11 cellular contexts compared by ENCODE assay signal in the genomic region with DNA sequence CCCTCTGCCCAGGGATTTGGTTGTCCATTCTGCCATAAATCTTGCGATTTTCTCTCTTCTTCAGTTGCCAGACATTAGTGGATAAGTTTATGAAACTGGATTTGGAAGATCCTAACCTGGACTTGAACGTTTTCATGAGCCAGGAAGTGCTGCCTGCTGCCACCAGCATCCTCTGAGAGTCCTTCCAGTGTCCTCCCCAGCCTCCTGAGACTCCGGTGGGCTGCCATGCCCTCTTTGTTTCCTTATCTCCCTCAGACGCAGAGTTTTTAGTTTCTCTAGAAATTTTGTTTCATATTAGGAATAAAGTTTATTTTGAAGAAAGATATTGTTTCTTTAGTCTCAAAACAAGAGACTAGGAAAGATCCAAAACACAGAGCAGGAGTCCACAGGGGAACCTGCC. TPM values are rescaled to one million over a fixed set of nuclear protein-coding genes. Genes with fewer than 3 reads are reported as not detected.
DNase-seq lines count a peak whose midpoint lies in the region; ATAC-seq and TF ChIP-seq lines count a peak whose summit lies in the region.
"Had no signal": no experiment of that assay in that cellular context is flagged by ENCODE, and none has a peak within 500 bp of the region (broad histone marks: within the 10 kb centered on the region; RNA-seq: fewer than 3 reads in every experiment).

A gene (plus strand): TSS at position 301 of the 400 bp plus-strand sequence. CDS start 399 bp downstream, outside the sequence.

- peaks cover 0 to 1% (median 0%) of the 10 kb centered on the region in 3 donors for H3K4me1 Mint-ChIP-seq in IgD-negative memory B cell

- no peaks in the 10 kb centered on the region for H3K27me3 Mint-ChIP-seq in IgD-negative memory B cell
- H3K27me3 Mint-ChIP-seq: stimulated activated naive CD8-positive, alpha-beta T cell treated with anti-CD3 and anti-CD28 coated beads, Interleukin-15, amount 100 ng/mL, for 72 hours had no signal

- no peaks in the 10 kb centered on the region for H3K79me2 ChIP-seq in osteoblast (ENCODE audit: insufficient read depth, low read length)

- TF ChIP-seq CTCF in osteoblast (IDR thresholded peaks at IDR 0.05; ENCODE audit: extremely low read depth, low read depth, low read length): no peak

- no peak within 1 kb of the TSS for H3K4me2 ChIP-seq in osteoblast (ENCODE audit: insufficient read depth, low read length)

- H3K9me3 ChIP-seq in duodenal mucosa (ENCODE audit: control insufficient read depth in 1 of 2, low read length in 2 of 2): no peaks in the 10 kb centered on the region
- no peaks in the 10 kb centered on the region for H3K9me3 ChIP-seq in osteoblast (ENCODE audit: low read depth, low read length)

- H3K27me3 ChIP-seq in duodenal mucosa (ENCODE audit: control insufficient read depth in 1 of 2, insufficient read depth in 2 of 2, low read length in 2 of 2) (no peaks in the 10 kb centered on the region), osteoblast (ENCODE audit: insufficient read depth, low read length) (no peaks in the 10 kb centered on the region)
- H3K27me3 ChIP-seq: cardiac muscle cell had no signal

- peaks cover 0 to 24% of the 10 kb centered on the region in 2 donors for H3K36me3 ChIP-seq in duodenal mucosa (ENCODE audit: control insufficient read depth in 1 of 2, insufficient read depth in 2 of 2, low read length in 2 of 2)
- peaks cover 25% of the 10 kb centered on the region for H3K36me3 ChIP-seq in osteoblast (ENCODE audit: insufficient read depth, low read length)
- H3K36me3 ChIP-seq: cardiac muscle cell had no signal

- H3K9me3 Mint-ChIP-seq in IgD-negative memory B cell: no peaks in the 10 kb centered on the region
- H3K9me3 Mint-ChIP-seq: stimulated activated naive CD8-positive, alpha-beta T cell treated with anti-CD3 and anti-CD28 coated beads, Interleukin-15, amount 100 ng/mL, for 72 hours had no signal

- H2AFZ ChIP-seq in osteoblast (ENCODE audit: low read length): peak within 1 kb of the TSS; percentile 1

- H3K4me1 ChIP-seq in duodenal mucosa (ENCODE audit: control insufficient read depth in 1 of 2, insufficient read depth in 2 of 2, low read length in 2 of 2) (peaks cover 41 to 47% of the 10 kb centered on the region in 2 donors), osteoblast (ENCODE audit: insufficient read depth, low read length) (peaks cover 4% of the 10 kb centered on the region)

- H3K4me3 ChIP-seq in duodenal mucosa (ENCODE audit: low read depth in 1 of 2, low read length in 2 of 2): no peak within 1 kb of the TSS
- no peak within 1 kb of the TSS for H3K4me3 ChIP-seq in osteoblast (ENCODE audit: insufficient read depth, low read length)
- H3K4me3 ChIP-seq: cardiac muscle cell had no signal

- peak within 1 kb of the TSS; percentile 33 to 35 for H3K9ac ChIP-seq in duodenal mucosa (ENCODE audit: low read depth in 1 of 2, low read length in 2 of 2)

- peaks cover 13% of the 10 kb centered on the region for H3K36me3 Mint-ChIP-seq in IgD-negative memory B cell

- in situ Hi-C loops in G401 (cut with HindIII; ENCODE audit: low sequenced_read_pairs): no loop called here

- DNase-seq in G401 (ENCODE audit: low spot score) (no peak), osteoblast (ENCODE audit: insufficient read length, low spot score, missing footprints) (peak; percentile 1), NCI-H2171 treated with DMSO at 0.1 percent for 48 hours (lab: John Stamatoyannopoulos, UW) (no peak)
- DNase-seq: activated CD4-positive, CD25-positive, alpha-beta regulatory T cell treated with anti-CD3 and anti-CD28 coated beads, Interleukin-2, amount 50 U/mL, for 72 hours; erythroblast; stimulated activated naive CD8-positive, alpha-beta T cell treated with anti-CD3 and anti-CD28 coated beads, Interleukin-15, amount 100 ng/mL, for 72 hours had no signal

- H3K27ac ChIP-seq in duodenal mucosa (ENCODE audit: low read depth, low read length): no peak within 1 kb of the TSS
- H3K27ac ChIP-seq in osteoblast (ENCODE audit: low read depth, low read length): no peak within 1 kb of the TSS
- H3K27ac ChIP-seq: cardiac muscle cell had no signal

- no peak for ATAC-seq in activated CD4-positive, CD25-positive, alpha-beta regulatory T cell treated with anti-CD3 and anti-CD28 coated beads, Interleukin-2, amount 50 U/mL, for 24 hours
- ATAC-seq in HG02759 (IDR thresholded peaks at IDR 0.05; ENCODE audit: unreplicated experiment): no peak
- ATAC-seq: stimulated activated naive CD8-positive, alpha-beta T cell treated with anti-CD3 and anti-CD28 coated beads, Interleukin-15, amount 100 ng/mL, for 72 hours had no signal

- H3K4me3 Mint-ChIP-seq in IgD-negative memory B cell: no peak within 1 kb of the TSS
- H3K4me3 Mint-ChIP-seq: stimulated activated naive CD8-positive, alpha-beta T cell treated with anti-CD3 and anti-CD28 coated beads, Interleukin-15, amount 100 ng/mL, for 72 hours had no signal

- peak within 1 kb of the TSS in 2 of 3 donors; percentile 35 to 46 for H3K27ac Mint-ChIP-seq in IgD-negative memory B cell

- H4K20me1 ChIP-seq in osteoblast (ENCODE audit: insufficient read depth, low read length): no peaks in the 10 kb centered on the region

RNA-seq across cellular contexts. Expression of the gene that starts here (rescaled TPM):
- 13.0 and 15.4 TPM in 2 replicates for total RNA-seq in G401 (2014; rRNA removed; shearing (Covaris generic))
- polyA plus RNA-seq in IgD-negative memory B cell: not detected
- total RNA-seq in osteoblast: 0.59 and 1.4 TPM in 2 replicates
